In the genomic region with DNA sequence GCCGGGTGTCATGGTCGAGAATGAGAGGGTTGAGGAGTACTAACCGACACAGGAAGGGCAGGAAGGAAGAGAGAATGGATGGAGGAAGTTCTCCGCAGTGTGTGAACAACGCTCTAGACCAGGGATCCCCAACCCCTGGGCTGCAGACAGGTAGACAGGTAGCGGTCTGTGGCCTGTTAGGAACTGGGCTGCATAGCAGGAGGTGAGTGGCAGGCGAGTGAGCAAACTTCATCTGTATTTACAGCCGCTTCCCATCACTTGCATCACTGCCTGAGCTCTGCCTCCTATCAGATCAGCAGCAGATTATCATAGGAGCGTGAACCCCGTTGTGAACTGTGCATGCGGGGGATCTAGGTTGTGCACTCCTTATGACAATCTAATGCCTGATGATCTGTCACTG, we compare ENCODE assay signal across 16 cellular contexts.
DNase-seq lines count a peak whose midpoint lies in the region; ATAC-seq, FAIRE-seq and TF ChIP-seq lines count a peak whose summit lies in the region.
"Had no signal": no experiment of that assay in that cellular context is flagged by ENCODE, and none has a peak within 500 bp of the region (broad histone marks: within the 10 kb centered on the region; RNA-seq: fewer than 3 reads in every experiment).

No MANE protein-coding gene starts in this region.

- H3K4me2 ChIP-seq in BLaER1, result peak overlapping the region; percentile 57

- no peak for FAIRE-seq in kidney (lab: Jason Lieb, UNC)
- FAIRE-seq: H54 had no signal

- H3K4me1 ChIP-seq in BLaER1 (peaks cover 45% of the 10 kb centered on the region), kidney (ENCODE audit: control insufficient read depth in 1 of 2, insufficient read depth in 1 of 2, low read depth in 1 of 2, low read length in 2 of 2) (no peaks in the 10 kb centered on the region)

- no peak overlapping the region for H3K27ac ChIP-seq in BLaER1
- peak overlapping the region; percentile 39 for H3K27ac ChIP-seq in RWPE1
- H3K27ac ChIP-seq in kidney (ENCODE audit: low read depth in 2 of 2, low read length in 2 of 2), result no peak overlapping the region
- H3K27ac ChIP-seq: GM23248 had no signal

- H3K4me3 Mint-ChIP-seq in activated CD4-positive, alpha-beta T cell treated with anti-CD3 and anti-CD28 coated beads, Interleukin-2, amount 10 ng/mL, durations not matched to agents 24 days and 14 days, result no peak overlapping the region
- H3K4me3 Mint-ChIP-seq: CD4-positive, alpha-beta T cell had no signal

- intact Hi-C loops in activated CD4-positive, alpha-beta T cell treated with anti-CD3 and anti-CD28 coated beads, Interleukin-2, amount 10 ng/mL, durations not matched to agents 24 days and 14 days (cut with micrococcal nuclease), result no loop called here
- intact Hi-C loops in kidney (cut with DNase I), result no loop called here

- no peaks in the 10 kb centered on the region for H3K36me3 ChIP-seq in BLaER1
- H3K36me3 ChIP-seq in kidney (ENCODE audit: control insufficient read depth in 1 of 2, insufficient read depth in 2 of 2, low read length in 2 of 2), result no peaks in the 10 kb centered on the region

- H3K4me3 ChIP-seq in BLaER1 (no peak overlapping the region), kidney (ENCODE audit: low read length in 2 of 2) (no peak overlapping the region)
- H3K4me3 ChIP-seq: GM23248 had no signal

- no peak for DNase-seq in activated CD4-positive, alpha-beta T cell treated with anti-CD3 and anti-CD28 coated beads, Interleukin-2, amount 10 ng/mL, durations not matched to agents 24 days and 14 days
- no peak for DNase-seq in activated CD4-positive, alpha-beta T cell treated with anti-CD3 and anti-CD28 coated beads for 4 hours
- no peak for DNase-seq in RWPE1 (ENCODE audit: low spot score)
- peak; percentile 25 for DNase-seq in kidney
- no peak for DNase-seq in HuH-7 (ENCODE audit: low spot score)
- DNase-seq: 8988T; AML-193; C1 segment of cervical spinal cord; Calu3; CD4-positive, alpha-beta T cell; DMS 273 treated with DMSO at 0.1 percent for 48 hours; GM23248 had no signal

- H3K9me3 Mint-ChIP-seq in activated CD4-positive, alpha-beta T cell treated with anti-CD3 and anti-CD28 coated beads, Interleukin-2, amount 10 ng/mL, durations not matched to agents 24 days and 14 days, result no peaks in the 10 kb centered on the region
- H3K9me3 Mint-ChIP-seq: CD4-positive, alpha-beta T cell had no signal

- POLR2A ChIA-PET in RWPE1 (lab: Yijun Ruan, JAX; ENCODE audit: low non-redundant PET), result no interaction called here

- TF ChIP-seq CTCF in RWPE1 (conservative IDR thresholded peaks at IDR 0.05; ENCODE audit: low read depth) (no peak), kidney (IDR thresholded peaks at IDR 0.05; ENCODE audit: borderline replicate concordance, extremely low read depth, insufficient read depth) (no peak)

- H3K36me3 Mint-ChIP-seq in activated CD4-positive, alpha-beta T cell treated with anti-CD3 and anti-CD28 coated beads, Interleukin-2, amount 10 ng/mL, durations not matched to agents 24 days and 14 days (ENCODE audit: low read depth), result no peaks in the 10 kb centered on the region

- CTCF ChIA-PET in RWPE1 (lab: Yijun Ruan, JAX), result interaction anchor here (0.7 kb wide), 1 partner anchor 897 kb away, joined by 3 read pairs; no protein-coding TSS in a partner anchor

- no peak for ATAC-seq in GM18502 (IDR thresholded peaks at IDR 0.05; ENCODE audit: poor library complexity, unreplicated experiment)
- ATAC-seq: HCT116 had no signal

- H3K27me3 ChIP-seq in BLaER1, result no peaks in the 10 kb centered on the region

- peaks cover 33% of the 10 kb centered on the region for H3K4me1 Mint-ChIP-seq in activated CD4-positive, alpha-beta T cell treated with anti-CD3 and anti-CD28 coated beads, Interleukin-2, amount 10 ng/mL, durations not matched to agents 24 days and 14 days

- peaks cover 3% of the 10 kb centered on the region for H3K27me3 Mint-ChIP-seq in activated CD4-positive, alpha-beta T cell treated with anti-CD3 and anti-CD28 coated beads, Interleukin-2, amount 10 ng/mL, durations not matched to agents 24 days and 14 days
- H3K27me3 Mint-ChIP-seq: CD4-positive, alpha-beta T cell had no signal

- peak overlapping the region; percentile 61 for H3K27ac Mint-ChIP-seq in activated CD4-positive, alpha-beta T cell treated with anti-CD3 and anti-CD28 coated beads, Interleukin-2, amount 10 ng/mL, durations not matched to agents 24 days and 14 days
- H3K27ac Mint-ChIP-seq: CD4-positive, alpha-beta T cell had no signal

- H3K9me3 ChIP-seq in BLaER1 (no peaks in the 10 kb centered on the region), kidney (ENCODE audit: control insufficient read depth in 1 of 2, low read length in 2 of 2) (no peaks in the 10 kb centered on the region)

- no peak overlapping the region for H3K9ac ChIP-seq in BLaER1
- H3K9ac ChIP-seq in kidney (ENCODE audit: low read length in 2 of 2), result no peak overlapping the region
- H3K9ac ChIP-seq: GM23248 had no signal

- no peaks in the 10 kb centered on the region for H4K20me1 ChIP-seq in BLaER1
